Comparison of ENCODE assay signal across 24 cellular contexts in the genomic region with DNA sequence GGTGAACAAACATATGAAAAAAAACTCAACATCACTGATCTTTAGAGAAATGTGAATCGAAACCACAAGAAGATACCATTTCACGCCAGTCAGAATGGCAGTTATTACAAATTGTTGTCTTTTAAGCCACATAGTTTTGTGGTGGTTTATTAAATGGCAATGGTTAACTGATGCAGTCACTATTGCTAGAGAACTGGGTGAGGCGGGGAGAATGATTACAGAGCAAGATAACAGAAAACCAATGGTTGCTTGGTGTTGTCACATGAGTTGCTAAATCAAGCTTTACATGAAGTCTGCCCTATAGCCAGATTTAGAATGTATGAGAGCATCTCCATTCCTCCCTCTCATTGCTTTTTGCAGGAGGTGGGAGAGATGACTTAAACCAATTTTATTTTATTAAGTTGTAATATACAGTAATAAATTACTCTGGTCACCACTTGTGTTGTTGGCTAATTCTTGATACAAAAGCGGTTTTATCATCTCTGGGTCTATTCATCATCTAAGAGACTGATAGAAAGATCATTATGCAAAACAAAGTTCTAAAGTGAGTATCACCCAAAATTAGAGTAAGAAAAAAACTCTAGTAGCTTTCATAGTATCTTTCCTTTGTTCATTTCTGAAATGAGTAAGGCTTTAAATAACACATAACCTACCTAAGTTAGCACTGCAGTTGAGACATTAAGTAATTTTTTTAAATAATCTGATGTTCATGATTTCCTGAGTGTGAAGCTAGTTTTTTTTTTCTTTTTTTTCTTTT.
DNase-seq lines count a peak whose midpoint lies in the region; ATAC-seq and TF ChIP-seq lines count a peak whose summit lies in the region.
"Had no signal": no experiment of that assay in that cellular context is flagged by ENCODE, and none has a peak within 500 bp of the region (broad histone marks: within the 10 kb centered on the region; RNA-seq: fewer than 3 reads in every experiment).

No MANE protein-coding gene starts in this region.

- POLR2A ChIA-PET in MCF 10A (lab: Yijun Ruan, JAX) = interaction anchor here (0.7 kb wide), 1 partner anchor 861 kb away, joined by 6 read pairs; no protein-coding TSS in a partner anchor

- intact Hi-C loops in MCF 10A (cut with micrococcal nuclease) (no loop called here), Calu3 (cut with micrococcal nuclease; ENCODE audit: unreplicated experiment) (no loop called here)

- ATAC-seq in GM19452 (IDR thresholded peaks at IDR 0.05; ENCODE audit: unreplicated experiment) (peak; percentile 72), HG02763 (IDR thresholded peaks at IDR 0.05; ENCODE audit: unreplicated experiment) (peak; percentile 68), HG03457 (IDR thresholded peaks at IDR 0.05; ENCODE audit: unreplicated experiment) (peak; percentile 96)
- ATAC-seq: activated naive CD4-positive, alpha-beta T cell treated with anti-CD3 and anti-CD28 coated beads, Interleukin-2, amount 50 U/mL, for 72 hours; T-cell had no signal

- H3K4me1 Mint-ChIP-seq in MCF 10A (ENCODE audit: insufficient read depth, unreplicated experiment) (no peaks in the 10 kb centered on the region), Calu3 (ENCODE audit: low read depth, unreplicated experiment) (no peaks in the 10 kb centered on the region)
- H3K4me1 Mint-ChIP-seq: nephron progenitor cell, T-cell had no signal

- BruUV-seq in MCF 10A (replicated peaks; lab: Mats Ljungman, UMichigan) (no TSS peak), Calu3 (replicated peaks; lab: Mats Ljungman, UMichigan) (no TSS peak)

- CTCF ChIA-PET in MCF 10A (lab: Yijun Ruan, JAX) = no interaction called here
- CTCF ChIA-PET in Calu3 (lab: Charles Lee) = no interaction called here

- H3K9me3 Mint-ChIP-seq in MCF 10A (ENCODE audit: unreplicated experiment) (no peaks in the 10 kb centered on the region), Calu3 (ENCODE audit: low read depth, unreplicated experiment) (no peaks in the 10 kb centered on the region)
- H3K9me3 Mint-ChIP-seq: nephron progenitor cell had no signal

- H3K27ac Mint-ChIP-seq in MCF 10A (ENCODE audit: low read depth, unreplicated experiment) (no peak overlapping the region), Calu3 (ENCODE audit: unreplicated experiment) (no peak overlapping the region)
- H3K27ac Mint-ChIP-seq: activated naive CD4-positive, alpha-beta T cell treated with anti-CD3 and anti-CD28 coated beads, Interleukin-2, amount 50 U/mL, for 72 hours; nephron progenitor cell; T-cell had no signal

- H3K4me3 ChIP-seq in GM12865 (ENCODE audit: low read depth, low read length) = no peak overlapping the region
- H3K4me3 ChIP-seq: BLaER1, prostate gland, smooth muscle cell, thoracic aorta had no signal

- DNase-seq in GM12865 (ENCODE audit: low read depth) = peak; percentile 18
- DNase-seq in MCF 10A (ENCODE audit: unreplicated experiment) = no peak
- DNase-seq in Calu3 = no peak
- DNase-seq in NOMO-1 treated with dmso at 0.1 percent for 144 hours (lab: John Stamatoyannopoulos, UW; ENCODE audit: unreplicated experiment) = no peak
- DNase-seq in NCI-H1930 (lab: John Stamatoyannopoulos, UW) = no peak
- DNase-seq: 8988T; activated CD4-positive, alpha-beta T cell treated with anti-CD3 and anti-CD28 coated beads, Interleukin-2, amount 50 U/mL, for 48 hours; brain microvascular endothelial cell; cortex of kidney; H7; kidney glomerular epithelial cell; mesendoderm; NCI-H1694 treated with DMSO at 0.1 percent for 48 hours; NCI-H345; nephron progenitor cell; T-cell had no signal

- H3K27me3 Mint-ChIP-seq in MCF 10A (ENCODE audit: insufficient read depth, unreplicated experiment) (no peaks in the 10 kb centered on the region), Calu3 (ENCODE audit: unreplicated experiment) (no peaks in the 10 kb centered on the region)
- H3K27me3 Mint-ChIP-seq: T-cell had no signal

- no peak for TF ChIP-seq CTCF in GM12865 (IDR thresholded peaks at IDR 0.05; ENCODE audit: insufficient read depth, low read depth, low read length, missing control alignments)
- no peak for TF ChIP-seq CTCF in MCF 10A (IDR thresholded peaks at IDR 0.05; ENCODE audit: unreplicated experiment)
- TF ChIP-seq CTCF in Calu3 (IDR thresholded peaks at IDR 0.05; ENCODE audit: unreplicated experiment) = no peak

- H3K36me3 Mint-ChIP-seq in MCF 10A (ENCODE audit: insufficient read depth, unreplicated experiment) (no peaks in the 10 kb centered on the region), Calu3 (ENCODE audit: insufficient read depth, unreplicated experiment) (no peaks in the 10 kb centered on the region)
- H3K36me3 Mint-ChIP-seq: activated naive CD4-positive, alpha-beta T cell treated with anti-CD3 and anti-CD28 coated beads, Interleukin-2, amount 50 U/mL, for 72 hours; T-cell had no signal

- no peak overlapping the region for H3K4me3 Mint-ChIP-seq in MCF 10A (ENCODE audit: unreplicated experiment)
- H3K4me3 Mint-ChIP-seq in Calu3 (ENCODE audit: low read depth, unreplicated experiment) = no peak overlapping the region
- H3K4me3 Mint-ChIP-seq: nephron progenitor cell, T-cell had no signal
